In the genomic region with DNA sequence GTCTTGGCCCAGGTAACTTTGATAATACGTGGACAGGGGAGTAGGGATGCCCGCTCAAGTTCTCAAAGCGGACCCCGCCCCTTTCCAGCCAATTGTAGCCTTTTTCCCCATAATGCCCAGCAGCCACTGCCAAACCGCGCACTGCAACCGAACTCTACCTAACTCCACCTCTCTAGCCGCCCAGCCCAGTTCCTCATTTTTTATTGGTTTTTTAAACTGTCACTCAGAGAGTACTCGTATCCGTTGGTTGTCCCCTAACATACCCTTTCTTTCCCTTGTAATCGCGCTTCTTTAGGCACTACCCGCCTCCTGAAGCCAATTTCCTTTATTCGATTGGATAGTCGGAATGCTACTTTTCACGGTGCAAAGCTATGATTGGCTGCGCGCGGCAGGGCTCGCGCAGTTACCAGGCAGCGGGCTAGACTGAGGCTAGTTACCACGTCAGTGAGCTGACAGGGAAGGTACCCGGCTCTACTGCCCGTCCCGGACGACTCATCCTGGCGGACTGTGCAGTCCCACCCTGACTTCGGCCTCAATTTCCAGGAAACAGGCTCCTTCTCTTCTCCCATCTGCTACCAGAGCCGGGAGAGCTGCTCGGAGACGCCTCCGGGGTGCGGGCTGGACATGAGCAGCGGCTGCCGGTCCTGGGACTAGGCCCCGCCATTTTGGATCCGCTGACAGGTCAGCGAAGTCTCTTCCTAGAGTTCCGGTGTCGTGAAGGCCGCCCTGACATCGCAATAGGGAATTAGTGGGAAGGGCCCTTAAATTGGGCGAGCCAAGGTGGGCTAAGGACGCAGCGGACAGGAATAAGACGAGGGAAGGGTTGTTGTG, we compare ENCODE assay signal across 8 cellular contexts. TPM values are rescaled to one million over a fixed set of nuclear protein-coding genes. Genes with fewer than 3 reads are reported as not detected.
A peak's percentile ranks its signal among the peaks of the same experiment; 100 is the strongest.
DNase-seq lines count a peak whose midpoint lies in the region; ATAC-seq lines count a peak whose summit lies in the region.

A gene with protein sequence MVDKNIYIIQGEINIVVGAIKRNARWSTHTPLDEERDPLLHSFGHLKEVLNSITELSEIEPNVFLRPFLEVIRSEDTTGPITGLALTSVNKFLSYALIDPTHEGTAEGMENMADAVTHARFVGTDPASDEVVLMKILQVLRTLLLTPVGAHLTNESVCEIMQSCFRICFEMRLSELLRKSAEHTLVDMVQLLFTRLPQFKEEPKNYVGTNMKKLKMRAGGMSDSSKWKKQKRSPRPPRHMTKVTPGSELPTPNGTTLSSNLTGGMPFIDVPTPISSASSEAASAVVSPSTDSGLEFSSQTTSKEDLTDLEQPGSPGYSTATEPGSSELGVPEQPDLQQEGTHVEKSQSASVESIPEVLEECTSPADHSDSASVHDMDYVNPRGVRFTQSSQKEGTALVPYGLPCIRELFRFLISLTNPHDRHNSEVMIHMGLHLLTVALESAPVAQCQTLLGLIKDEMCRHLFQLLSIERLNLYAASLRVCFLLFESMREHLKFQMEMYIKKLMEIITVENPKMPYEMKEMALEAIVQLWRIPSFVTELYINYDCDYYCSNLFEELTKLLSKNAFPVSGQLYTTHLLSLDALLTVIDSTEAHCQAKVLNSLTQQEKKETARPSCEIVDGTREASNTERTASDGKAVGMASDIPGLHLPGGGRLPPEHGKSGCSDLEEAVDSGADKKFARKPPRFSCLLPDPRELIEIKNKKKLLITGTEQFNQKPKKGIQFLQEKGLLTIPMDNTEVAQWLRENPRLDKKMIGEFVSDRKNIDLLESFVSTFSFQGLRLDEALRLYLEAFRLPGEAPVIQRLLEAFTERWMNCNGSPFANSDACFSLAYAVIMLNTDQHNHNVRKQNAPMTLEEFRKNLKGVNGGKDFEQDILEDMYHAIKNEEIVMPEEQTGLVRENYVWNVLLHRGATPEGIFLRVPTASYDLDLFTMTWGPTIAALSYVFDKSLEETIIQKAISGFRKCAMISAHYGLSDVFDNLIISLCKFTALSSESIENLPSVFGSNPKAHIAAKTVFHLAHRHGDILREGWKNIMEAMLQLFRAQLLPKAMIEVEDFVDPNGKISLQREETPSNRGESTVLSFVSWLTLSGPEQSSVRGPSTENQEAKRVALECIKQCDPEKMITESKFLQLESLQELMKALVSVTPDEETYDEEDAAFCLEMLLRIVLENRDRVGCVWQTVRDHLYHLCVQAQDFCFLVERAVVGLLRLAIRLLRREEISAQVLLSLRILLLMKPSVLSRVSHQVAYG (N-terminal part only) (plus strand): TSS at position 432 of the 831 bp plus-strand sequence. CDS start 13,407 bp downstream, outside the sequence.

- peak within 1 kb of the TSS; percentile 97 to 100 (median 98) for H3K4me3 Mint-ChIP-seq in immature natural killer cell

- DNase-seq in AG08396 (ENCODE audit: low spot score) (peak; percentile 96), NCI-H345 treated with DMSO at 0.1 percent for 48 hours (lab: John Stamatoyannopoulos, UW; ENCODE audit: unreplicated experiment) (peak; percentile 97), immature natural killer cell (peak; percentile 96 to 97 (median 97)), smooth muscle cell of the brain vasculature (ENCODE audit: low read depth, low spot score) (peak; percentile 99)
- peak; percentile 54 to 77 (median 74) for DNase-seq in activated CD4-positive, CD25-positive, alpha-beta regulatory T cell (lab: John Stamatoyannopoulos, UW)
- DNase-seq in central memory CD4-positive, alpha-beta T cell: peak; percentile 97

- H3K9me3 Mint-ChIP-seq in immature natural killer cell: no peaks in the 10 kb centered on the region

- ATAC-seq in GM19023 (IDR thresholded peaks at IDR 0.05; ENCODE audit: unreplicated experiment) (peak; percentile 89), HG03280 (IDR thresholded peaks at IDR 0.05; ENCODE audit: unreplicated experiment) (peak; percentile 86)

- H3K27me3 Mint-ChIP-seq in immature natural killer cell (ENCODE audit: low read depth in 3 of 3): peaks cover 10 to 20% (median 13%) of the 10 kb centered on the region in 3 donors

- peaks cover 60 to 67% of the 10 kb centered on the region in 2 donors for H3K4me1 Mint-ChIP-seq in immature natural killer cell

- no peaks in the 10 kb centered on the region for H3K36me3 Mint-ChIP-seq in immature natural killer cell

- peak within 1 kb of the TSS; percentile 95 to 99 (median 98) for H3K27ac Mint-ChIP-seq in immature natural killer cell

RNA-seq across cellular contexts. Expression of the gene that starts here (rescaled TPM):
- polyA plus RNA-seq in immature natural killer cell: 10 to 100 TPM in 1 of 3 donors, 1 to 10 TPM in 2; 3.5 to 23.2 (median 7.3) TPM

Comparison
In these comparisons a context has a peak if more than half of its experiments do, and no peak if none do; other contexts are left out.
1. Peak in every context shown above with its lines: DNase-seq and ATAC-seq.